In genomic region chr14:32075636-32076277, GRCh38 we compare ENCODE assay signal across 1 cellular context.
A peak's percentile ranks its signal among the peaks of the same experiment; 100 is the strongest.
TF ChIP-seq lines count a peak whose summit lies in the region.

No MANE protein-coding gene starts in this region.

TF ChIP-seq in HepG2, 621 proteins besides CTCF, POLR2A, EP300 and RAD21 (continued from another document):
- TF ChIP-seq FOXK1 (CRISPR knock-in tag; IDR thresholded peaks at IDR 0.05; ENCODE audit: borderline replicate concordance, low read depth) (0 out of 2 replicates have a peak, but pooled peaks have one; percentile 0), IRX3 (CRISPR knock-in tag; IDR thresholded peaks at IDR 0.05; ENCODE audit: borderline replicate concordance, low read depth) (peak; percentile 87; the same call in 1 of the 2 replicates), MTF2 (CRISPR knock-in tag; IDR thresholded peaks at IDR 0.05; ENCODE audit: borderline replicate concordance) (peak; percentile 6; the same call in 1 of the 2 replicates), CREM (IDR thresholded peaks at IDR 0.05) (no peak), CREM (CRISPR knock-in tag; IDR thresholded peaks at IDR 0.05) (0 out of 2 replicates have a peak, but pooled peaks have one; percentile 32), MEIS2 (CRISPR knock-in tag; IDR thresholded peaks at IDR 0.05) (peak; percentile 64; the same call in 1 of the 2 replicates), ZNF138 (CRISPR knock-in tag; IDR thresholded peaks at IDR 0.05; ENCODE audit: low read depth) (peak; percentile 63; the same call in 1 of the 2 replicates), NFKBIZ (CRISPR knock-in tag; IDR thresholded peaks at IDR 0.05) (0 out of 2 replicates have a peak, but pooled peaks have one; percentile 30), MXD3 (CRISPR knock-in tag; IDR thresholded peaks at IDR 0.05) (peak; percentile 83; the same call in 1 of the 2 replicates), MXD1 (CRISPR knock-in tag; IDR thresholded peaks at IDR 0.05) (0 out of 2 replicates have a peak, but pooled peaks have one; percentile 81), NFATC3 (CRISPR knock-in tag; IDR thresholded peaks at IDR 0.05) (0 out of 2 replicates have a peak, but pooled peaks have one; percentile 5), SETDB1 (CRISPR knock-in tag; IDR thresholded peaks at IDR 0.05; ENCODE audit: borderline replicate concordance) (peak; percentile 72; the same call in 1 of the 2 replicates), ZNF333 (CRISPR knock-in tag; IDR thresholded peaks at IDR 0.05; ENCODE audit: borderline replicate concordance) (no peak), ZMYM2 (CRISPR knock-in tag; IDR thresholded peaks at IDR 0.05) (peak; percentile 69; the same call in 1 of the 2 replicates), ZFP90 (CRISPR knock-in tag; IDR thresholded peaks at IDR 0.05; ENCODE audit: borderline replicate concordance) (0 out of 2 replicates have a peak, but pooled peaks have one; percentile 93), ZNF256 (CRISPR knock-in tag; conservative IDR thresholded peaks at IDR 0.05) (peak; percentile 95; the same call in 1 of the 2 replicates), CCDC6 (CRISPR knock-in tag; IDR thresholded peaks at IDR 0.05) (peak; percentile 37; the same call in 1 of the 2 replicates), AGO2 (optimal IDR thresholded peaks at IDR 0.05; ENCODE audit: low read depth, low read length) (peak; percentile 84), ZBTB34 (CRISPR knock-in tag; IDR thresholded peaks at IDR 0.05) (peak; percentile 82; the same call in 1 of the 2 replicates), ETV5 (CRISPR knock-in tag; IDR thresholded peaks at IDR 0.05; ENCODE audit: borderline replicate concordance) (no peak), AKNA (CRISPR knock-in tag; IDR thresholded peaks at IDR 0.05; ENCODE audit: borderline replicate concordance) (0 out of 2 replicates have a peak, but pooled peaks have one; percentile 8), ZBTB37 (CRISPR knock-in tag; IDR thresholded peaks at IDR 0.05) (0 out of 2 replicates have a peak, but pooled peaks have one; percentile 14), NFE2L1 (CRISPR knock-in tag; IDR thresholded peaks at IDR 0.05; ENCODE audit: borderline replicate concordance) (no peak), REPIN1 (CRISPR knock-in tag; IDR thresholded peaks at IDR 0.05; ENCODE audit: borderline replicate concordance, low read depth) (peak; percentile 77), YEATS2 (CRISPR knock-in tag; IDR thresholded peaks at IDR 0.05; ENCODE audit: borderline replicate concordance) (no peak), ZFP82 (CRISPR knock-in tag; IDR thresholded peaks at IDR 0.05; ENCODE audit: borderline replicate concordance) (no peak), EED (CRISPR knock-in tag; IDR thresholded peaks at IDR 0.05) (peak; percentile 89; the same call in 1 of the 2 replicates), NRL (CRISPR knock-in tag; IDR thresholded peaks at IDR 0.05; ENCODE audit: borderline replicate concordance) (0 out of 2 replicates have a peak, but pooled peaks have one; percentile 70), XRCC5 (optimal IDR thresholded peaks at IDR 0.05; ENCODE audit: low read length) (peak; percentile 67), TMF1 (CRISPR knock-in tag; IDR thresholded peaks at IDR 0.05; ENCODE audit: low read depth) (peak; percentile 75; the same call in 1 of the 2 replicates), GTF2F1 (IDR thresholded peaks at IDR 0.05; ENCODE audit: low read length) (no peak), CSRNP1 (CRISPR knock-in tag; IDR thresholded peaks at IDR 0.05) (peak; percentile 94), RELA (CRISPR knock-in tag; IDR thresholded peaks at IDR 0.05) (0 out of 2 replicates have a peak, but pooled peaks have one; percentile 22), THAP11 (CRISPR knock-in tag; IDR thresholded peaks at IDR 0.05) (no peak), ZBTB10 (CRISPR knock-in tag; IDR thresholded peaks at IDR 0.05; ENCODE audit: borderline replicate concordance) (peak; percentile 26; the same call in 1 of the 2 replicates)
TF ChIP-seq in HepG2: peak in this region for 103.
